In the genomic region with DNA sequence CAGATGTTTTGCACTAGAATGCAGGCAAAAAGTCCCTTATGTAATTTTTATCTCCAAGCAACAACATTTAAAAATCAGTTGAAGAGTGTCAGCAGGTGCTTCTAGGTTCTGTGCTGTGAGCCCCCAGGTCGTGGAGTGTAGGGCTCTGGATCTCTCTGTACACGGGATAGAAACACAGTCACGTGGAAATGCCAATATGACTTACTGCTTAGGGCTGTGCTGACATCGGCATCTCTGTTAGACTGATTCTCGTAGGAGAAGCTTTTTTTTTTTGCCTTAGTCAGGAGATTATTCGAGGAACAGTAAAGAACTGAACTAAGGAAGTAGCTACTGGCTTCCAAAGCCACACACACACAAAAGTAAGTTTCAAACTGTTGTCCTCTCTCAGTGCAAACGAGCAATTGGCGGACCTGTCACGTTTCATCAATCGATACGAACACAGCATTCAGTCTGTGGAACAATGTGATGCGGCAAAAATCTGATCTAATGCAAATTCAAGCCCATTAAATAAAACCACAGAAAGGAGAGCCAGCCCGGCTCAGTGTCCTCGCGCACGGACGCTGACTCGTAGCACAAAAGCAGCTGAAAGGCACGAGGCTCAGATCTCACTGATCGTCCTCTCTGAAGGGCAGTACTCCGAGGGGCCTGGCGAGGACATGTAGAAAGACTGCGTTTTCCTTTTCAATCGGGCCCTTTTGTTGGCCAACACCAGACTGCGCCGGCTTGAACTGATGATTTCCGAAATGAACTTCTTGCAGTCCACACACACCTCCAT, we compare ENCODE assay signal across 19 cellular contexts. TPM values are rescaled to one million over a fixed set of nuclear protein-coding genes. Genes with fewer than 3 reads are reported as not detected.
DNase-seq lines count a peak whose midpoint lies in the region; ATAC-seq and TF ChIP-seq lines count a peak whose summit lies in the region.
"Had no signal": no experiment of that assay in that cellular context is flagged by ENCODE, and none has a peak within 500 bp of the region (broad histone marks: within the 10 kb centered on the region; RNA-seq: fewer than 3 reads in every experiment).

No MANE protein-coding gene starts in this region.

- DNase-seq in NCI-H526 (lab: John Stamatoyannopoulos, UW) (peak; percentile 14 to 66), left kidney (ENCODE audit: low read depth, low spot score) (peak; percentile 15), retina (peak; percentile 76), DMS 273 treated with DMSO at 0.1 percent for 48 hours (lab: John Stamatoyannopoulos, UW) (no peak), natural killer cell (no peak), CD14-positive monocyte (ENCODE audit: low spot score) (no peak)
- DNase-seq: activated CD8-positive, alpha-beta memory T cell treated with anti-CD3 and anti-CD28 coated beads for 24 hours; activated T-cell treated with anti-CD3 and anti-CD28 coated beads, Interleukin-2, amount 50 U/mL, for 24 hours; COR-L47; DMS79 treated with DMSO at 0.1 percent for 48 hours; H7; NCI-H1092 treated with DMSO at 0.1 percent for 48 hours; NCI-H2029 treated with DMSO at 0.1 percent for 48 hours; NCI-H345; NCI-H82; stomach had no signal

- H3K36me3 Mint-ChIP-seq in activated T-helper 17 cell treated with anti-CD3 and anti-CD28 coated beads, Interleukin-2, amount 50 U/mL, for 72 hours (ENCODE audit: low read depth): peaks cover 6% of the 10 kb centered on the region
- no peaks in the 10 kb centered on the region for H3K36me3 Mint-ChIP-seq in natural killer cell
- H3K36me3 Mint-ChIP-seq in CD14-positive monocyte: peaks cover 10% of the 10 kb centered on the region in 2 donors

- H3K27me3 Mint-ChIP-seq in activated T-helper 17 cell treated with anti-CD3 and anti-CD28 coated beads, Interleukin-2, amount 50 U/mL, for 72 hours: no peaks in the 10 kb centered on the region
- H3K27me3 Mint-ChIP-seq in natural killer cell (ENCODE audit: low read depth in 2 of 2) (no peaks in the 10 kb centered on the region), CD14-positive monocyte (ENCODE audit: low read depth in 3 of 3) (no peaks in the 10 kb centered on the region)
- H3K27me3 Mint-ChIP-seq: activated T-cell treated with anti-CD3 and anti-CD28 coated beads, Interleukin-2, amount 50 U/mL, for 24 hours; type B pancreatic cell had no signal

- ATAC-seq in activated T-helper 17 cell treated with anti-CD3 and anti-CD28 coated beads, Interleukin-2, amount 50 U/mL, for 72 hours (replicated peaks): no peak
- ATAC-seq in natural killer cell: no peak
- ATAC-seq: body of pancreas had no signal

- peaks cover 4% of the 10 kb centered on the region for H3K4me1 Mint-ChIP-seq in activated T-helper 17 cell treated with anti-CD3 and anti-CD28 coated beads, Interleukin-2, amount 50 U/mL, for 72 hours
- no peaks in the 10 kb centered on the region for H3K4me1 Mint-ChIP-seq in natural killer cell
- H3K4me1 Mint-ChIP-seq in CD14-positive monocyte: no peaks in the 10 kb centered on the region

- no peak overlapping the region for H3K4me3 Mint-ChIP-seq in activated T-helper 17 cell treated with anti-CD3 and anti-CD28 coated beads, Interleukin-2, amount 50 U/mL, for 72 hours
- H3K4me3 Mint-ChIP-seq in natural killer cell (no peak overlapping the region), CD14-positive monocyte (no peak overlapping the region)
- H3K4me3 Mint-ChIP-seq: activated T-cell treated with anti-CD3 and anti-CD28 coated beads, Interleukin-2, amount 50 U/mL, for 24 hours; type B pancreatic cell had no signal

- intact Hi-C loops in natural killer cell (cut with micrococcal nuclease): no loop called here
- intact Hi-C loops in CD14-positive monocyte (cut with micrococcal nuclease): no loop called here

- TF ChIP-seq CTCF in natural killer cell (IDR thresholded peaks at IDR 0.05) (no peak), CD14-positive monocyte (IDR thresholded peaks at IDR 0.05) (no peak)

- H3K27ac Mint-ChIP-seq in activated T-helper 17 cell treated with anti-CD3 and anti-CD28 coated beads, Interleukin-2, amount 50 U/mL, for 72 hours: peak overlapping the region; percentile 20
- no peak overlapping the region for H3K27ac Mint-ChIP-seq in natural killer cell
- no peak overlapping the region for H3K27ac Mint-ChIP-seq in CD14-positive monocyte
- H3K27ac Mint-ChIP-seq: activated T-cell treated with anti-CD3 and anti-CD28 coated beads, Interleukin-2, amount 50 U/mL, for 24 hours; type B pancreatic cell had no signal

- no peaks in the 10 kb centered on the region for H3K9me3 Mint-ChIP-seq in activated T-helper 17 cell treated with anti-CD3 and anti-CD28 coated beads, Interleukin-2, amount 50 U/mL, for 72 hours
- H3K9me3 Mint-ChIP-seq in natural killer cell (no peaks in the 10 kb centered on the region), CD14-positive monocyte (no peaks in the 10 kb centered on the region)
- H3K9me3 Mint-ChIP-seq: activated T-cell treated with anti-CD3 and anti-CD28 coated beads, Interleukin-2, amount 50 U/mL, for 24 hours had no signal

RNA-seq across cellular contexts. Expression of a gene that starts 41.5 kb away (rescaled TPM):
- 1 to 10 TPM; 1.4 to 4.4 TPM for total RNA-seq in activated T-helper 17 cell treated with anti-CD3 and anti-CD28 coated beads, Interleukin-2, amount 50 U/mL, for 72 hours
- total RNA-seq in natural killer cell: not detected
- not detected for polyA plus RNA-seq in CD14-positive monocyte
- total RNA-seq: body of pancreas had no signal

Comparison
In these comparisons a context has a peak if more than half of its experiments do, and no peak if none do; other contexts are left out.
1. DNase-seq: peak in NCI-H526 (2 of 2), left kidney (single experiment) and retina (single experiment); none in DMS 273 treated with DMSO at 0.1 percent for 48 hours (single experiment), natural killer cell (single experiment) and CD14-positive monocyte (single experiment).